ENCODE assay signal across 8 cellular contexts in genomic region chr3:153621988-153622387, GRCh38.
A peak's percentile ranks its signal among the peaks of the same experiment; 100 is the strongest.
DNase-seq lines count a peak whose midpoint lies in the region; ATAC-seq, FAIRE-seq and TF ChIP-seq lines count a peak whose summit lies in the region.

No MANE protein-coding gene starts in this region.

- peak; percentile 32 for DNase-seq in endothelial cell of umbilical vein (ENCODE audit: low read depth, low spot score)
- no peak for DNase-seq in Right ventricle myocardium inferior (ENCODE audit: missing footprints)
- no peak for DNase-seq in cerebellar nuclear complex (lab: John Stamatoyannopoulos, UW)
- no peak for DNase-seq in GDM1 (lab: John Stamatoyannopoulos, UW)
- no peak for DNase-seq in Right ventricle myocardium superior

- dilution Hi-C loops in endothelial cell of umbilical vein (cut with MboI; ENCODE audit: extremely low pct_ligation_motif_present, low sequenced_read_pairs): no loop called here

- H3K9me1 ChIP-seq in endothelial cell of umbilical vein (replicated peaks; ENCODE audit: control insufficient read depth, extremely low read depth, insufficient read depth, low read length): no peaks in the 10 kb centered on the region

- no peak overlapping the region for H3K27ac ChIP-seq in endothelial cell of umbilical vein (ENCODE audit: insufficient read depth, low read depth, low read length)

- BruUV-seq in endothelial cell of umbilical vein (replicated peaks; lab: Mats Ljungman, UMichigan): no TSS peak

- TF ChIP-seq CTCF in endothelial cell of umbilical vein (IDR thresholded peaks at IDR 0.05; ENCODE audit: extremely low read depth in 1 of 2, insufficient read depth in 1 of 2, low read depth in 1 of 2, low read length in 2 of 2): no peak

- intact Hi-C loops in endothelial cell of umbilical vein (cut with micrococcal nuclease) (loop anchor here (10.0 kb wide), 1 partner anchor 143 kb away; no protein-coding TSS in a partner anchor), Right ventricle myocardium inferior (cut with DNase I) (no loop called here), Right ventricle myocardium superior (cut with DNase I) (no loop called here)

- no peak overlapping the region for H3K9ac ChIP-seq in endothelial cell of umbilical vein (replicated peaks; ENCODE audit: extremely low read depth, insufficient read depth, low read length)

- CTCF ChIA-PET in endothelial cell of umbilical vein (lab: Charles Lee): interaction anchor here (0.8 to 1.3 kb wide), 2 partner anchors 9 to 18 kb away, joined by 3 to 4 read pairs; no protein-coding TSS in a partner anchor

- H3K9me3 ChIP-seq in endothelial cell of umbilical vein (replicated peaks; ENCODE audit: control insufficient read depth, insufficient read depth, low read length): no peaks in the 10 kb centered on the region

- TF ChIP-seq POLR2A in GM18505 (IDR thresholded peaks at IDR 0.05; ENCODE audit: borderline replicate concordance, extremely low read depth, insufficient read depth, insufficient read length): no peak
- no peak for TF ChIP-seq POLR2A in endothelial cell of umbilical vein (IDR thresholded peaks at IDR 0.05; ENCODE audit: low read depth, low read length)

- H3K36me3 ChIP-seq in endothelial cell of umbilical vein (ENCODE audit: control insufficient read depth in 2 of 2, extremely low read depth in 1 of 2, insufficient read depth in 2 of 2, low read length in 2 of 2): no peaks in the 10 kb centered on the region

- POLR2A ChIA-PET in endothelial cell of umbilical vein (lab: Charles Lee): interaction anchor here (0.6 kb wide), 1 partner anchor 560 kb away, joined by 3 read pairs; no protein-coding TSS in a partner anchor

- H3K4me1 ChIP-seq in endothelial cell of umbilical vein (ENCODE audit: control insufficient read depth, extremely low read depth, insufficient read depth, low read length): peaks cover 36% of the 10 kb centered on the region

- H3K79me2 ChIP-seq in endothelial cell of umbilical vein (ENCODE audit: control insufficient read depth, insufficient read depth, low read length): no peaks in the 10 kb centered on the region

- peak overlapping the region; percentile 57 for H2AFZ ChIP-seq in endothelial cell of umbilical vein (ENCODE audit: low read depth, low read length)

- H4K20me1 ChIP-seq in endothelial cell of umbilical vein (replicated peaks; ENCODE audit: control insufficient read depth, extremely low read depth, insufficient read depth, low read length): no peaks in the 10 kb centered on the region

- no peaks in the 10 kb centered on the region for H3K27me3 ChIP-seq in endothelial cell of umbilical vein (ENCODE audit: control insufficient read depth in 2 of 2, insufficient read depth in 2 of 2, low read length in 2 of 2)

- peak; percentile 98 for ATAC-seq in GM18505 (IDR thresholded peaks at IDR 0.05; ENCODE audit: unreplicated experiment)
- ATAC-seq in GM21529 (IDR thresholded peaks at IDR 0.05; ENCODE audit: unreplicated experiment): peak; percentile 96
- ATAC-seq in HG03571 (IDR thresholded peaks at IDR 0.05; ENCODE audit: unreplicated experiment): peak; percentile 96
- no peak for ATAC-seq in Right ventricle myocardium inferior
- ATAC-seq in Right ventricle myocardium superior (ENCODE audit: poor library complexity): no peak

- FAIRE-seq in endothelial cell of umbilical vein (lab: Jason Lieb, UNC): no peak

- no peak overlapping the region for H3K4me3 ChIP-seq in endothelial cell of umbilical vein (replicated peaks in 1 of 3; ENCODE audit: insufficient read depth in 1 of 3, low read depth in 1 of 3, low read length in 3 of 3)

- H3K4me2 ChIP-seq in endothelial cell of umbilical vein (ENCODE audit: insufficient read depth, low read length): peak overlapping the region; percentile 34

TF ChIP-seq in endothelial cell of umbilical vein, 7 proteins besides CTCF, POLR2A, EP300 and RAD21:
- TF ChIP-seq MAX (IDR thresholded peaks at IDR 0.05; ENCODE audit: insufficient read depth, insufficient read length) (no peak), GATA2 (IDR thresholded peaks at IDR 0.05; ENCODE audit: insufficient read depth, insufficient read length, low read depth, low read length) (peak; percentile 73), FOS (IDR thresholded peaks at IDR 0.05; ENCODE audit: borderline replicate concordance, insufficient read depth, low read length) (peak; percentile 33)

Comparison
In these comparisons a context has a peak if more than half of its experiments do, and no peak if none do; other contexts are left out.
1. ATAC-seq: peak in GM18505 (single experiment), GM21529 (single experiment) and HG03571 (single experiment); none in Right ventricle myocardium inferior (single experiment) and Right ventricle myocardium superior (single experiment).